In genomic region chr1:921011-921837, GRCh38 we compare ENCODE assay signal across 8 cellular contexts. TPM values are rescaled to one million over a fixed set of nuclear protein-coding genes. Genes with fewer than 3 reads are reported as not detected.
DNase-seq lines count a peak whose midpoint lies in the region; ATAC-seq and TF ChIP-seq lines count a peak whose summit lies in the region.

No MANE protein-coding gene starts in this region.

- peaks cover 4% of the 10 kb centered on the region for H3K36me3 Mint-ChIP-seq in type B pancreatic cell

- H3K27me3 ChIP-seq in dorsolateral prefrontal cortex (peaks cover 0 to 94% (median 48%) of the 10 kb centered on the region in 45 donors), lung (ENCODE audit: control insufficient read depth, insufficient read depth) (no peaks in the 10 kb centered on the region)

- 26 to 35% methylated on average over 31 to 38 of the region's 38 CpGs for WGBS in lung, 2 donors

- H3K4me1 Mint-ChIP-seq in type B pancreatic cell (ENCODE audit: unreplicated experiment), result peaks cover 25% of the 10 kb centered on the region

- TF ChIP-seq CTCF in LNCaP clone FGC (IDR thresholded peaks at IDR 0.05; ENCODE audit: control insufficient read depth, extremely low read depth, insufficient read depth) (peak; percentile 41), dorsolateral prefrontal cortex (IDR thresholded peaks at IDR 0.05 in 54 of 56, conservative IDR thresholded peaks at IDR 0.05 in 2 of 56; ENCODE audit: low read depth in 1 of 56, partially characterized antibody in 56 of 56) (peak in 52 of 56 donors; percentile 20 to 73 (median 50)), lung (IDR thresholded peaks at IDR 0.05; ENCODE audit: control extremely low read depth, extremely low read depth) (peak; percentile 20), type B pancreatic cell (conservative IDR thresholded peaks at IDR 0.05) (peak; percentile 68)

- H3K27ac ChIP-seq in dorsolateral prefrontal cortex (no peak overlapping the region), lung (ENCODE audit: low read depth in 1 of 2, low read length in 1 of 2) (no peak overlapping the region)

- intact Hi-C loops in dorsolateral prefrontal cortex (cut with DNase I), result no loop called here

- H3K27ac Mint-ChIP-seq in type B pancreatic cell, result peak overlapping the region; percentile 65

- peak overlapping the region; percentile 78 for H3K4me3 Mint-ChIP-seq in type B pancreatic cell

- peaks cover 47% of the 10 kb centered on the region for H3K27me3 Mint-ChIP-seq in type B pancreatic cell

- peaks cover 2 to 26% of the 10 kb centered on the region in 2 donors for H3K4me1 ChIP-seq in lung (ENCODE audit: control insufficient read depth in 2 of 2, insufficient read depth in 2 of 2, low read length in 2 of 2)

- peak; percentile 78 for DNase-seq in NCI-H510A (lab: John Stamatoyannopoulos, UW)
- DNase-seq in NCI-H510A treated with DMSO at 0.1 percent for 48 hours (lab: John Stamatoyannopoulos, UW), result no peak
- no peak for DNase-seq in LNCaP clone FGC (ENCODE audit: low read depth)
- peak; percentile 41 to 78 for DNase-seq in SHP77 (lab: John Stamatoyannopoulos, UW)
- peak in 7 of 10 donors; percentile 29 to 71 (median 52) for DNase-seq in dorsolateral prefrontal cortex
- DNase-seq in lung (ENCODE audit: low spot score), result no peak
- no peak for DNase-seq in type B pancreatic cell (ENCODE audit: extremely low spot score, unreplicated experiment)

- H3K36me3 ChIP-seq in lung (ENCODE audit: control insufficient read depth in 2 of 2, insufficient read depth in 2 of 2, low read length in 2 of 2), result no peaks in the 10 kb centered on the region

- H3K9me3 Mint-ChIP-seq in type B pancreatic cell, result no peaks in the 10 kb centered on the region

- no peak for ATAC-seq in lung (ENCODE audit: insufficient read depth, low FRiP score)
- no peak for ATAC-seq in HG03457 (IDR thresholded peaks at IDR 0.05; ENCODE audit: unreplicated experiment)

- H3K4me3 ChIP-seq in LNCaP clone FGC (ENCODE audit: low read depth, low read length), result no peak overlapping the region
- H3K4me3 ChIP-seq in dorsolateral prefrontal cortex, result peak overlapping the region in 49 of 59 donors; percentile 1 to 50 (median 28)
- H3K4me3 ChIP-seq in lung, result no peak overlapping the region

- H3K9me3 ChIP-seq in lung (ENCODE audit: control insufficient read depth in 2 of 2, insufficient read depth in 1 of 2, low read length in 1 of 2), result no peaks in the 10 kb centered on the region

RNA-seq across cellular contexts. Expression of gene SAMD11, which starts 2.5 kb away (rescaled TPM):
- total RNA-seq in dorsolateral prefrontal cortex (10 to 100 TPM in 10 of 120 experiments, 1 to 10 TPM in 109, under 1 TPM in 1; 0.85 to 22.6 (median 4.2) TPM), lung (10 to 100 TPM in 1 of 2 donors, 1 to 10 TPM in 1; 7.8 to 26.3 TPM), type B pancreatic cell (ENCODE audit: low replicate concordance) (13.1 and 50.5 TPM in 2 replicates)
- polyA plus RNA-seq in lung, result 1 to 10 TPM; 3.7 to 3.8 TPM

RNA-seq across cellular contexts. Expression of gene NOC2L, which starts 37.8 kb away (rescaled TPM):
- total RNA-seq in dorsolateral prefrontal cortex (10 to 100 TPM; 34.5 to 72.4 (median 54.8) TPM), lung (10 to 100 TPM; 39.0 to 74.2 TPM), type B pancreatic cell (ENCODE audit: low replicate concordance) (75.1 and 87.2 TPM in 2 replicates)
- polyA plus RNA-seq in lung, result 10 to 100 TPM; 61.2 to 86.6 TPM

RNA-seq across cellular contexts. Expression of gene KLHL17, which starts 39.2 kb away (rescaled TPM):
- total RNA-seq in dorsolateral prefrontal cortex (10 to 100 TPM in 101 of 120 experiments, 1 to 10 TPM in 19; 5.7 to 35.4 (median 14.2) TPM), lung (10 to 100 TPM in 1 of 2 donors, 1 to 10 TPM in 1; 10.0 to 15.1 TPM), type B pancreatic cell (ENCODE audit: low replicate concordance) (31.5 and 42.2 TPM in 2 replicates)
- 10 to 100 TPM; 10.9 to 15.2 TPM for polyA plus RNA-seq in lung

RNA-seq across cellular contexts. Expression of gene PLEKHN1, which starts 45.1 kb away (rescaled TPM):
- total RNA-seq in dorsolateral prefrontal cortex, result under 1 TPM in 3 of 120 experiments, not detected in 117; 0.36 to 0.58 (median 0.43) TPM
- 1 to 10 TPM; 2.0 to 5.1 TPM for total RNA-seq in lung
- 1 to 10 TPM; 2.0 to 2.8 TPM for polyA plus RNA-seq in lung
- total RNA-seq in type B pancreatic cell (ENCODE audit: low replicate concordance), result 6.4 and 16.7 TPM in 2 replicates

Comparison
In these comparisons a context has a peak if more than half of its experiments do, and no peak if none do; other contexts are left out.
1. DNase-seq: peak in NCI-H510A (single experiment), SHP77 (2 of 2) and dorsolateral prefrontal cortex (7 of 10); none in NCI-H510A treated with DMSO at 0.1 percent for 48 hours (single experiment), LNCaP clone FGC (single experiment), lung (single experiment) and type B pancreatic cell (single experiment).
2. H3K4me3 ChIP-seq: peak in dorsolateral prefrontal cortex (49 of 59); none in LNCaP clone FGC (single experiment) and lung (single experiment).
3. Peak in every context shown above with its lines, with median percentiles within 50 percentile points of each other: CTCF ChIP-seq.